ENCODE assay signal across 8 cellular contexts in the genomic region with DNA sequence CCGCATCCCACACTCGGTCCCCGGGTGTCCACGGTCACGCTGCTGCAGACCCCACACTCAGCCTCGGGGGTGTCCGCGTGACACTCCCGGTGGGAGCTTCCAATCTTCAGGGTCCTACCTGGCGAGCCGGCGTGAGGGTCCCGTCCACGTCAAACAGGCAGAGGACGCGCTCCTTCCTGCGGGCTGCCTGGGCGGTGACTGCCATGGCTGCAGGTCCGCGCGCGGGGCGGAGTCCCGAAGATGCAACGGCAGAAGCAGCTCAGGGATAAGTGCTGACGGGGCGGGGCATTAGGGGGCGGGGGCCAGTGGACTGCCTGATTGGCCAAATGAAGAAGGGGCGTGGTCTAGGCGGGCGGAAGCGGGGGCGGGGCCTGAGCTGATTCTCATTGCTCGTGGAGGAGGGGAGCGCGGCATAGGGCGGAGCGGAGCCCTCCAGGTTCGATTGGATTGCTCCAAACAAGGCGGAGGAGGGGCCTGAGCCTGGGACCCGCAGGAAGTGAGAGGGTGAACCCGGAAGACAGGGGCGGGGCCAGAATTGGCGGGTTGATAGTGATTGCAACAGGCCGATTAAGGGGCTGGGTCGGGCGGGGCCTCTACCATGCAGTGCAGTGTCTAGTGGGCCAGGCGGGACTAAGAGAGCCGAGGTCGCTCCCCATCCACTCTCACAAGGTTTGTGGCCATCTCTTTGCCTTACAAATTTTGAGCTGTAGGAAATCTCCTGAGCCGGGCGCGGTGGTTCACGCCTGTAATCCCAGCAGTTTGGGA. TPM values are rescaled to one million over a fixed set of nuclear protein-coding genes. Genes with fewer than 3 reads are reported as not detected.
DNase-seq lines count a peak whose midpoint lies in the region; ATAC-seq and TF ChIP-seq lines count a peak whose summit lies in the region.

A gene (minus strand): TSS at position 240 of the 765 bp plus-strand sequence. CDS start 35 bp downstream, at position 205.

- peak; percentile 95 for ATAC-seq in HG02763 (IDR thresholded peaks at IDR 0.05; ENCODE audit: unreplicated experiment)
- ATAC-seq in activated naive CD8-positive, alpha-beta T cell treated with anti-CD3 and anti-CD28 coated beads, Interleukin-2, amount 50 U/mL, for 24 hours: peak; percentile 98

- peak; percentile 74 to 88 for TF ChIP-seq POLR2A in tibial nerve (IDR thresholded peaks at IDR 0.05)

- H3K79me2 ChIP-seq in parathyroid adenoma: no peaks in the 10 kb centered on the region

- peak within 1 kb of the TSS; percentile 75 for H3K4me3 ChIP-seq in GM12865 (ENCODE audit: low read depth, low read length)
- H3K4me3 ChIP-seq in cardiac muscle cell: peak within 1 kb of the TSS; percentile 81
- peak within 1 kb of the TSS; percentile 94 for H3K4me3 ChIP-seq in parathyroid adenoma (ENCODE audit: low read depth, low read length)
- peak within 1 kb of the TSS; percentile 65 to 92 (median 78) for H3K4me3 ChIP-seq in tibial nerve

- TF ChIP-seq EP300 in tibial nerve (IDR thresholded peaks at IDR 0.05): peak; percentile 76 to 97

- H2AFZ ChIP-seq in parathyroid adenoma: peak within 1 kb of the TSS; percentile 75

- no peak for TF ChIP-seq CTCF in GM12865 (IDR thresholded peaks at IDR 0.05; ENCODE audit: insufficient read depth, low read depth, low read length, missing control alignments)
- no peak for TF ChIP-seq CTCF in cardiac muscle cell (IDR thresholded peaks at IDR 0.05; ENCODE audit: low read depth, low read length)
- no peak for TF ChIP-seq CTCF in parathyroid adenoma (IDR thresholded peaks at IDR 0.05)
- TF ChIP-seq CTCF in tibial nerve (IDR thresholded peaks at IDR 0.05): peak in 1 of 5 experiments; percentile 25

- H3K4me1 ChIP-seq in cardiac muscle cell (ENCODE audit: low read depth) (no peaks in the 10 kb centered on the region), parathyroid adenoma (no peaks in the 10 kb centered on the region), tibial nerve (peaks cover 0 to 18% (median 15%) of the 10 kb centered on the region in 4 donors)

- H3K36me3 ChIP-seq in cardiac muscle cell: no peaks in the 10 kb centered on the region
- no peaks in the 10 kb centered on the region for H3K36me3 ChIP-seq in parathyroid adenoma (ENCODE audit: control insufficient read depth, insufficient read depth, low read length)
- H3K36me3 ChIP-seq in tibial nerve: peaks cover 0 to 14% (median 0%) of the 10 kb centered on the region in 3 donors

- H3K9me3 ChIP-seq in cardiac muscle cell (ENCODE audit: low read depth) (no peaks in the 10 kb centered on the region), parathyroid adenoma (ENCODE audit: control insufficient read depth, low read length) (no peaks in the 10 kb centered on the region), tibial nerve (no peaks in the 10 kb centered on the region)

- 0 to 1% methylated on average over 22 to 28 of the region's 54 CpGs for WGBS in tibial nerve, 2 donors

- H3K27ac ChIP-seq in cardiac muscle cell (peak within 1 kb of the TSS; percentile 34), parathyroid adenoma (peak within 1 kb of the TSS; percentile 42), tibial nerve (peak within 1 kb of the TSS; percentile 59 to 91 (median 86))

- peak within 1 kb of the TSS; percentile 72 for H3K27ac Mint-ChIP-seq in activated naive CD8-positive, alpha-beta T cell treated with anti-CD3 and anti-CD28 coated beads, Interleukin-2, amount 50 U/mL, for 24 hours

- peak within 1 kb of the TSS; percentile 88 for H3K4me3 Mint-ChIP-seq in activated naive CD8-positive, alpha-beta T cell treated with anti-CD3 and anti-CD28 coated beads, Interleukin-2, amount 50 U/mL, for 24 hours

- H3K9ac ChIP-seq in parathyroid adenoma: peak within 1 kb of the TSS; percentile 37

- H3K27me3 Mint-ChIP-seq in activated naive CD8-positive, alpha-beta T cell treated with anti-CD3 and anti-CD28 coated beads, Interleukin-2, amount 50 U/mL, for 24 hours: no peaks in the 10 kb centered on the region

- DNase-seq in GM12865 (ENCODE audit: low read depth): peak; percentile 100
- DNase-seq in NCI-H1417 treated with DMSO at 0.1 percent for 48 hours (lab: John Stamatoyannopoulos, UW): peak; percentile 85
- DNase-seq in SW480 (ENCODE audit: low spot score): peak; percentile 98
- DNase-seq in activated naive CD8-positive, alpha-beta T cell treated with anti-CD3 and anti-CD28 coated beads, Interleukin-2, amount 50 U/mL, for 24 hours: peak; percentile 100
- DNase-seq in cardiac muscle cell (ENCODE audit: low read depth in 1 of 2, low spot score in 1 of 2): peak; percentile 100
- DNase-seq in tibial nerve (ENCODE audit: low spot score in 2 of 2): peak; percentile 100

- H3K27me3 ChIP-seq in cardiac muscle cell (no peaks in the 10 kb centered on the region), parathyroid adenoma (ENCODE audit: control insufficient read depth, insufficient read depth, low read length) (no peaks in the 10 kb centered on the region), tibial nerve (no peaks in the 10 kb centered on the region)

- peaks cover 9% of the 10 kb centered on the region for H3K4me1 Mint-ChIP-seq in activated naive CD8-positive, alpha-beta T cell treated with anti-CD3 and anti-CD28 coated beads, Interleukin-2, amount 50 U/mL, for 24 hours

- no peaks in the 10 kb centered on the region for H3K9me3 Mint-ChIP-seq in activated naive CD8-positive, alpha-beta T cell treated with anti-CD3 and anti-CD28 coated beads, Interleukin-2, amount 50 U/mL, for 24 hours

- no peaks in the 10 kb centered on the region for H3K36me3 Mint-ChIP-seq in activated naive CD8-positive, alpha-beta T cell treated with anti-CD3 and anti-CD28 coated beads, Interleukin-2, amount 50 U/mL, for 24 hours (ENCODE audit: low read depth)

- peak within 1 kb of the TSS; percentile 97 for H3K4me2 ChIP-seq in parathyroid adenoma (ENCODE audit: low read length)

RNA-seq across cellular contexts. Expression of the gene that starts here (rescaled TPM):
- total RNA-seq in cardiac muscle cell (22.5 and 34.0 TPM in 2 replicates), tibial nerve (10 to 100 TPM; 55.5 to 88.1 (median 83.5) TPM)
- polyA plus RNA-seq in cardiac muscle cell: 53.7 and 63.6 TPM in 2 replicates

Comparison
In these comparisons a context has a peak if more than half of its experiments do, and no peak if none do; other contexts are left out.
1. Peak in every context shown above with its lines: DNase-seq, ATAC-seq, H3K4me3 ChIP-seq and H3K27ac ChIP-seq.
2. H3K27ac ChIP-seq: peak in every context shown above with its lines; median percentile 86 in tibial nerve; 42 in parathyroid adenoma; 34 in cardiac muscle cell.